In genomic region chr17:28879886-28880571, GRCh38 we compare ENCODE assay signal across 11 cellular contexts.
"Had no signal": no experiment of that assay in that cellular context is flagged by ENCODE, and none has a peak within 500 bp of the region (broad histone marks: within the 10 kb centered on the region; RNA-seq: fewer than 3 reads in every experiment).

No MANE protein-coding gene starts in this region.

- H3K79me2 ChIP-seq: hepatocyte, parathyroid adenoma had no signal

- H3K27me3 Mint-ChIP-seq: activated naive CD8-positive, alpha-beta T cell treated with anti-CD3 and anti-CD28 coated beads, Interleukin-2, amount 50 U/mL, for 24 hours had no signal

- H3K9me3 Mint-ChIP-seq: activated naive CD8-positive, alpha-beta T cell treated with anti-CD3 and anti-CD28 coated beads, Interleukin-2, amount 50 U/mL, for 24 hours had no signal

- DNase-seq: activated CD4-positive, CD25-positive, alpha-beta regulatory T cell; activated effector memory CD4-positive, alpha-beta T cell treated with anti-CD3 and anti-CD28 coated beads, Interleukin-2, amount 50 U/mL, for 16 hours; activated naive CD8-positive, alpha-beta T cell treated with anti-CD3 and anti-CD28 coated beads, Interleukin-2, amount 50 U/mL, for 24 hours; activated T-cell treated with anti-CD3 and anti-CD28 coated beads, Interleukin-2, amount 50 U/mL, for 1 hour; T1000; thyroid gland; uterus had no signal

- H3K27ac Mint-ChIP-seq: activated naive CD8-positive, alpha-beta T cell treated with anti-CD3 and anti-CD28 coated beads, Interleukin-2, amount 50 U/mL, for 24 hours had no signal

- H3K4me1 ChIP-seq: ascending aorta, parathyroid adenoma, thyroid gland, uterus had no signal

- H3K36me3 ChIP-seq: uterus had no signal

- H3K4me3 Mint-ChIP-seq: activated naive CD8-positive, alpha-beta T cell treated with anti-CD3 and anti-CD28 coated beads, Interleukin-2, amount 50 U/mL, for 24 hours had no signal

- H3K9me3 ChIP-seq: ascending aorta, thyroid gland, uterus had no signal

- H2AFZ ChIP-seq: hepatocyte, parathyroid adenoma had no signal

- H3K9ac ChIP-seq: parathyroid adenoma had no signal

- H3K4me2 ChIP-seq: hepatocyte had no signal

- H3K4me3 ChIP-seq: ascending aorta, cardiac muscle cell, hepatocyte, thyroid gland, uterus had no signal

- H3K27ac ChIP-seq: ascending aorta, cardiac muscle cell, hepatocyte, parathyroid adenoma, thyroid gland, uterus had no signal

- ATAC-seq: activated naive CD8-positive, alpha-beta T cell treated with anti-CD3 and anti-CD28 coated beads, Interleukin-2, amount 50 U/mL, for 24 hours had no signal

- H3K27me3 ChIP-seq: ascending aorta, cardiac muscle cell, hepatocyte, thyroid gland, uterus had no signal
